In genomic region chr11:67372993-67373915, GRCh38 we compare ENCODE assay signal across 8 cellular contexts. TPM values are rescaled to one million over a fixed set of nuclear protein-coding genes. Genes with fewer than 3 reads are reported as not detected.
DNase-seq lines count a peak whose midpoint lies in the region; ATAC-seq, FAIRE-seq and TF ChIP-seq lines count a peak whose summit lies in the region.

CLCF1 (minus strand) TSS chr11:67373598; CDS start chr11:67373539, 59 bp downstream.

- WGBS in pancreas, 2 donors = 1% methylated on average over 58 to 86 of the region's 88 CpGs

- peaks cover 0 to 14% (median 0%) of the 10 kb centered on the region in 3 donors for H3K4me1 ChIP-seq in pancreas

- no peak for FAIRE-seq in RCC 7860 (lab: Jason Lieb, UNC)
- FAIRE-seq in pancreas (lab: Jason Lieb, UNC) = no peak

- H3K27ac ChIP-seq in AG04450 (ENCODE audit: low read depth, low read length) = peak within 1 kb of the TSS; percentile 99
- H3K27ac ChIP-seq in pancreas = peak within 1 kb of the TSS; percentile 80 to 95 (median 86)

- no peaks in the 10 kb centered on the region for H3K36me3 ChIP-seq in pancreas

- H3K27me3 ChIP-seq in AG04450 (ENCODE audit: control insufficient read depth, insufficient read depth, low read length) = no peaks in the 10 kb centered on the region
- H3K27me3 ChIP-seq in pancreas = no peaks in the 10 kb centered on the region

- H3K4me3 ChIP-seq in AG04450 (ENCODE audit: low read depth, low read length) = peak within 1 kb of the TSS; percentile 67
- peak within 1 kb of the TSS; percentile 62 to 82 (median 81) for H3K4me3 ChIP-seq in pancreas

- intact Hi-C loops in pancreas (cut with DNase I) = no loop called here

- DNase-seq in AG04450 (ENCODE audit: low read depth, low spot score) (peak; percentile 63), RCC 7860 (ENCODE audit: low spot score) (peak; percentile 84), germinal center (ENCODE audit: low spot score) (peak; percentile 79), pancreas (peak; percentile 68 to 90 (median 81))
- peak in 3 of 4 experiments; percentile 26 to 66 (median 32) for DNase-seq in activated naive CD4-positive, alpha-beta T cell (lab: John Stamatoyannopoulos, UW)

- H3K9me3 ChIP-seq in AG04450 (ENCODE audit: control insufficient read depth, insufficient read depth, low read length) (no peaks in the 10 kb centered on the region; the same call in 1 of the 2 replicates), pancreas (no peaks in the 10 kb centered on the region)

- ATAC-seq in GM21423 (IDR thresholded peaks at IDR 0.05; ENCODE audit: unreplicated experiment) = peak; percentile 16
- ATAC-seq in pancreas = peak; percentile 55 to 70 (median 58)
- ATAC-seq in HG03469 (IDR thresholded peaks at IDR 0.05; ENCODE audit: unreplicated experiment) = no peak
- no peak for ATAC-seq in HG03196 (IDR thresholded peaks at IDR 0.05; ENCODE audit: unreplicated experiment)

- TF ChIP-seq CTCF in AG04450 (IDR thresholded peaks at IDR 0.05; ENCODE audit: low read depth, low read length) (no peak), pancreas (IDR thresholded peaks at IDR 0.05) (no peak)

- CTCF ChIA-PET in AG04450 (lab: Charles Lee) = interaction anchor here (0.6 to 24.1 kb wide), 5 partner anchors 9 to 784 kb away, joined by 4 to 716 read pairs (median 5); partner anchors contain the start of gene POLD4

- POLR2A ChIA-PET in AG04450 (lab: Yijun Ruan, JAX) = interaction anchor here (0.6 to 8.0 kb wide), 14 partner anchors 9 to 1801 kb away, joined by 3 to 106 read pairs (median 4); partner anchors contain the start of genes AIP, FAM89B, POLD4 and PPP1CA

RNA-seq across cellular contexts. Expression of gene CLCF1, which starts in this region (rescaled TPM):
- polyA plus RNA-seq in AG04450 (2011; rRNA removed) (11.4 and 12.4 TPM in 2 replicates), pancreas (10 to 100 TPM in 1 of 2 donors, 1 to 10 TPM in 1; 9.4 to 11.2 TPM)
- polyA minus RNA-seq in AG04450 (2011; rRNA and poly(A)+ RNA removed) = 9.3 and 15.0 TPM in 2 replicates
- total RNA-seq in pancreas = 1 to 10 TPM; 1.3 to 5.0 (median 2.3) TPM

Comparison
In these comparisons a context has a peak if more than half of its experiments do, and no peak if none do; other contexts are left out.
1. DNase-seq: peak in every context shown above with its lines; median percentile 84 in RCC 7860; 81 in pancreas; 79 in germinal center; 63 in AG04450; 32 in activated naive CD4-positive, alpha-beta T cell.
2. ATAC-seq: peak in GM21423 (single experiment) and pancreas (4 of 4); none in HG03469 (single experiment) and HG03196 (single experiment).